ENCODE assay signal across 8 cellular contexts in the genomic region with DNA sequence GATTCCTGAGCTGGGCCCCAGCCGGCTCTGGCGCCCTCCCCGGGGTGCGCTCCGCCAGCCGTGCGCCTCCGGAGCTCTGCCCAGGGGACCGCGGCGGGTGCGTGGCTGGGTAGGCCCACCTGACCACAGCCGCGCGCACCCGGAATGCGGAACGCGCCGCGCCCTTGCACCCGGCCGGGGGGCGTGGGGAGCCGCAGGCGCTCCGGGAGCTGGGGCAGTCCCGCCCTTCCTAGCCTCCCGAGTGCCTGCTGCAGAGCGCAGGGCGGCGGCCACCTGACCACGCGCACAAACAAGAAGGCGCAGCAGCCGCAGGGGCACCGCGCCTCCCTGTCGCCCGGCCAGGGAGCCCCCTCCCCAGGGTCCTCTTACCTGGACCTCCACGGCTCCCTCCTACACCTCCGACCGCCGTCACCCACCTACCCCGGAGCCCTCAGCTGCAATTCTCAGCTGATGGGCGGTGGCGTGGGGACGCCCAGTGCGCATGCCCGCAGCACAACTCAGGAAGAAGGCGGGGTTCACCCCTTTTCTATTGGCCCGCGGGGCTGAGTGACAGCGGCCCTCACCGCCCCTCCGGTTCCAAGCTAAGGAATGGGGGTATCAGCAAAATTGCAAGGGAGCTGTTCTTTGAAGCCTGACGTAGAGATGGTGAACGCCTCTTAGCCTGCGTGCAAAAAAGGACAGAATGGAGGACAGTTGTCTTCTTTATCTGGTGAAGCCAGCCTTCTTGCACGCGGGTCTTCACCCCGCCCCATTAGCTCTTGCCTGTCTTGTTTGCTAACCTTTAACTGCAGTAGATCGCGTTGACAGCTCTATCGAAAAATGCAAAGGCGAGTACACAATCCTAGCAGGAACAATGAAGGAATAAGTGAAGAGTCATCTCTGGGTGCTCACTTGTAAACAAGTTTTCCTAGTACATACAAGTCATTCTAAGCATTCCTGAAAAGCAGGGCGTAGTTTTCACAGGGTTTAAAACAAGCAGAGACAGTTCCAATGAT. TPM values are rescaled to one million over a fixed set of nuclear protein-coding genes. Genes with fewer than 3 reads are reported as not detected.
DNase-seq lines count a peak whose midpoint lies in the region; ATAC-seq and TF ChIP-seq lines count a peak whose summit lies in the region.

A gene with protein sequence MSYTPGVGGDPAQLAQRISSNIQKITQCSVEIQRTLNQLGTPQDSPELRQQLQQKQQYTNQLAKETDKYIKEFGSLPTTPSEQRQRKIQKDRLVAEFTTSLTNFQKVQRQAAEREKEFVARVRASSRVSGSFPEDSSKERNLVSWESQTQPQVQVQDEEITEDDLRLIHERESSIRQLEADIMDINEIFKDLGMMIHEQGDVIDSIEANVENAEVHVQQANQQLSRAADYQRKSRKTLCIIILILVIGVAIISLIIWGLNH (minus strand): TSS at position 479 of the 995 bp plus-strand sequence. CDS start 9,586 bp downstream, outside the sequence.

- intact Hi-C loops in natural killer cell (cut with micrococcal nuclease) = loop anchor here (5.0 kb wide), 1 partner anchor 299 kb away; a partner anchor contains a TSS

- H3K4me3 Mint-ChIP-seq in natural killer cell = peak within 1 kb of the TSS; percentile 99

- peaks cover 38 to 50% of the 10 kb centered on the region in 2 donors for H3K4me1 Mint-ChIP-seq in natural killer cell

- TF ChIP-seq CTCF in natural killer cell (IDR thresholded peaks at IDR 0.05) = no peak

- H3K27me3 Mint-ChIP-seq in natural killer cell (ENCODE audit: low read depth in 2 of 2) = peaks cover 8% of the 10 kb centered on the region in 2 donors

- H3K27ac Mint-ChIP-seq in natural killer cell = peak within 1 kb of the TSS; percentile 83 to 86

- ATAC-seq in natural killer cell = peak; percentile 92 to 96 (median 95)

- peak; percentile 92 for DNase-seq in EL
- peak; percentile 50 for DNase-seq in GOT3 (lab: John Stamatoyannopoulos, UW)
- peak; percentile 85 for DNase-seq in LHCN-M2 (ENCODE audit: low read depth)
- peak; percentile 85 to 86 for DNase-seq in SHP77 (lab: John Stamatoyannopoulos, UW)
- DNase-seq in activated effector memory CD4-positive, alpha-beta T cell treated with Interleukin-2 at 50 U/mL for 16 hours = peak; percentile 81
- peak; percentile 82 for DNase-seq in fibroblast of peridontal ligament (ENCODE audit: extremely low read depth)
- DNase-seq in natural killer cell = peak; percentile 79
- peak; percentile 75 to 90 (median 83) for DNase-seq in stimulated activated naive CD4-positive, alpha-beta T cell (lab: John Stamatoyannopoulos, UW)

- H3K9me3 Mint-ChIP-seq in natural killer cell = no peaks in the 10 kb centered on the region

- H3K36me3 Mint-ChIP-seq in natural killer cell = no peaks in the 10 kb centered on the region

RNA-seq across cellular contexts. Expression of the gene that starts here (rescaled TPM):
- total RNA-seq in LHCN-M2 (2014; rRNA removed) (34.1 TPM in 2 replicates), natural killer cell (10 to 100 TPM; 37.3 to 49.9 (median 39.5) TPM)
- 18.1 TPM for polyA plus RNA-seq in LHCN-M2 (2012)

Comparison
In these comparisons a context has a peak if more than half of its experiments do, and no peak if none do; other contexts are left out.
1. Peak in every context shown above with its lines: DNase-seq and ATAC-seq.